30 cellular contexts compared by ENCODE assay signal in genomic region chr19:12708641-12709040, GRCh38. TPM values are rescaled to one million over a fixed set of nuclear protein-coding genes. Genes with fewer than 3 reads are reported as not detected.
"Had no signal": no experiment of that assay in that cellular context is flagged by ENCODE, and none has a peak within 500 bp of the region (broad histone marks: within the 10 kb centered on the region; RNA-seq: fewer than 3 reads in every experiment).

No MANE protein-coding gene starts in this region.

- H3K27ac ChIP-seq: stomach, suprapubic skin, testis, thoracic aorta, thyroid gland, tibial artery, tibial nerve, transverse colon, upper lobe of left lung, upper lobe of right lung, uterus, vagina had no signal

- DNase-seq: stimulated activated CD4-positive, alpha-beta T cell treated with anti-CD3 and anti-CD28 coated beads, Interleukin-2, amount 100 ng/mL, for 48 hours; stimulated activated CD4-positive, alpha-beta T cell treated with anti-CD3 and anti-CD28 coated beads, Interleukin-4, amount 100 ng/mL, for 1 hour; stimulated activated CD4-positive, alpha-beta T cell treated with anti-CD3 and anti-CD28 coated beads, Interleukin-4, amount 100 ng/mL, for 24 hours; stimulated activated CD4-positive, alpha-beta T cell treated with anti-CD3 and anti-CD28 coated beads, Interleukin-4, amount 100 ng/mL, for 4 hours; stimulated activated CD8-positive, alpha-beta memory T cell treated with anti-CD3 and anti-CD28 coated beads, Interleukin-4, amount 100 ng/mL, for 48 hours; stimulated activated naive B cell treated with anti-CD40 and anti-IgM and Interleukin-4, amounts not matched to agents 10 μg/mL and 1 μg/mL and 100 μg/mL, for 72 hours; stimulated activated naive CD4-positive, alpha-beta T cell; stimulated activated naive CD4-positive, alpha-beta T cell treated with Interleukin-2 at 50 U/mL for 16 hours; stimulated activated naive CD8-positive, alpha-beta T cell treated with anti-CD3 and anti-CD28 coated beads, Interleukin-15, amount 100 ng/mL, for 72 hours; stimulated activated naive CD8-positive, alpha-beta T cell treated with anti-CD3 and anti-CD28 coated beads, Interleukin-15, Interleukin-2, amounts not matched to agents 100 U/mL and 50 U/mL, for 24 hours; stomach; substantia nigra; testis; thyroid gland; tibial artery; transverse colon; upper lobe of left lung; upper lobe of right lung; uterus had no signal

- H3K36me3 ChIP-seq: uterus had no signal

- H3K27me3 ChIP-seq: stomach, suprapubic skin, testis, thyroid gland, tibial artery, tibial nerve, transverse colon, upper lobe of left lung, upper lobe of right lung, uterus, vagina had no signal

- H3K9me3 ChIP-seq: stomach, suprapubic skin, testis, thoracic aorta, thyroid gland, tibial artery, tibial nerve, transverse colon, upper lobe of left lung, upper lobe of right lung, uterus, vagina had no signal

- H3K4me3 ChIP-seq: stomach, suprapubic skin, testis, thoracic aorta, thyroid gland, tibial artery, tibial nerve, transverse colon, upper lobe of left lung, upper lobe of right lung, uterus, vagina had no signal

- FAIRE-seq: urothelium cell line had no signal

- ATAC-seq: stimulated activated effector memory CD8-positive, alpha-beta T cell treated with anti-CD3 and anti-CD28 coated beads, Interleukin-12 subunit alpha, Interleukin-12 subunit beta, amount 100 ng/mL, for 72 hours; stimulated activated memory B cell treated with anti-CD40 and anti-IgM and Interleukin-4, amounts not matched to agents 10 μg/mL and 1 μg/mL and 100 μg/mL, for 72 hours; stimulated activated naive B cell treated with anti-CD40 and anti-IgM and Interleukin-4, amounts not matched to agents 10 μg/mL and 1 μg/mL and 100 μg/mL, for 72 hours; stimulated activated naive CD8-positive, alpha-beta T cell treated with anti-CD3 and anti-CD28 coated beads, Interleukin-15, amount 100 ng/mL, for 72 hours; stimulated activated naive CD8-positive, alpha-beta T cell treated with anti-CD3 and anti-CD28 coated beads, Interleukin-15, Interleukin-2, amounts not matched to agents 100 U/mL and 50 U/mL, for 24 hours; upper lobe of right lung had no signal

- H3K4me1 ChIP-seq: stomach, suprapubic skin, testis, thyroid gland, tibial artery, tibial nerve, transverse colon, upper lobe of left lung, upper lobe of right lung, uterus had no signal

RNA-seq across cellular contexts. Expression of gene GNG14, which starts 20.8 kb away (rescaled TPM):
- total RNA-seq: stomach, subcutaneous adipose tissue, suprapubic skin, temporal lobe, thoracic aorta, thyroid gland, tibial nerve, transverse colon, upper lobe of left lung, upper lobe of right lung, ureter, urinary bladder, uterus, vagina had no signal
- polyA plus RNA-seq: stomach, urinary bladder had no signal
